18 cellular contexts compared by ENCODE assay signal in the genomic region with DNA sequence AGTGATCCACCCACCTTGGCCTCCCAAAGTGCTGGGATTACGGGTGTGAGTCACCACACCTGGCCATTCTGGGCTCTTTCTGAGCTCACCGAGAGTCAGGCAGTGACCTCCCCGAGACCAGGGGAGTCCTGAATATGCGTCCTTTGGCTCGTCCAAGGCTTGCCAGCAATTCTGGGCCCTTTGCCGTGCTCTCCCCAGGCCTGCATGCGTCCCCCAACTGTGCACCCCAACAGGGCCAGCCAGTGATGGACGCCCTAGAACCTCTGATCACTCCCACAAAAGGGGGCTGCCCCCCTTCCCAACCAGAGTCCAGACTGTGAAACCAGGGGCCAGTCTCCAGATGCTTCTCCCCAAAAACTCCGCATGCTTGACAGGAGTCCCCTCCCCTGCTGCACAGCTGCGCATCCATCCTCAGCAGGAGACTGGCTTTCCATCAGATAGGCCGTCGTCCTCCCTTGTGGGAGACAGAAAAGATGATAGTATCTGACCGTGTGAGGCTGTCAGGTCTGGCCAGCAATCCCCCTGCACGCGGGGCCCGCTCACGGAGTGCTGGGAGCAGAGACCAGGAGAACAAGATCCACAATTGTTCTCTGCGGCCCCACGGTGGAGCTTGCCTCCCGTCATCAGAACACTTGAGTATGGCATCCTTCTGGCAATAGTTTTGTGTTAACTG. TPM values are rescaled to one million over a fixed set of nuclear protein-coding genes. Genes with fewer than 3 reads are reported as not detected.
DNase-seq lines count a peak whose midpoint lies in the region; ATAC-seq and TF ChIP-seq lines count a peak whose summit lies in the region.
"Had no signal": no experiment of that assay in that cellular context is flagged by ENCODE, and none has a peak within 500 bp of the region (broad histone marks: within the 10 kb centered on the region; RNA-seq: fewer than 3 reads in every experiment).

No MANE protein-coding gene starts in this region.

- DNase-seq in BE2C (peak; percentile 19), IMR-90 (no peak), islet precursor cell (peak; percentile 53), osteoblast (ENCODE audit: insufficient read length, low spot score, missing footprints) (peak; percentile 61), SIG-M5 (lab: John Stamatoyannopoulos, UW) (no peak), hypothalamus (lab: John Stamatoyannopoulos, UW) (no peak)
- no peak for DNase-seq in activated CD8-positive, alpha-beta memory T cell treated with anti-CD3 and anti-CD28 coated beads for 24 hours
- DNase-seq: ACHN; C1 segment of cervical spinal cord; Calu3; CD4-positive, alpha-beta T cell; DMS79; EL; H9 had no signal

- in situ Hi-C loops in IMR-90 (cut with MboI; ENCODE audit: low sequenced_read_pairs), result no loop called here

- H2AK5ac ChIP-seq in IMR-90 (ENCODE audit: low read depth, low read length), result no peak overlapping the region

- H3K4me2 ChIP-seq in IMR-90 (ENCODE audit: low read depth, low read length) (no peak overlapping the region), osteoblast (ENCODE audit: insufficient read depth, low read length) (no peak overlapping the region)
- H3K4me2 ChIP-seq: GM23338 had no signal

- no peak overlapping the region for H2AK9ac ChIP-seq in IMR-90 (replicated peaks; ENCODE audit: low read depth, low read length, poor library complexity)

- no peak overlapping the region for H2BK20ac ChIP-seq in IMR-90 (ENCODE audit: low read depth, low read length)

- no peak overlapping the region for H4K91ac ChIP-seq in IMR-90 (ENCODE audit: insufficient read depth, low read depth, low read length)

- intact Hi-C loops in IMR-90 (cut with micrococcal nuclease), result no loop called here

- H3K79me1 ChIP-seq in IMR-90 (ENCODE audit: low read depth in 1 of 2, low read length in 2 of 2), result no peaks in the 10 kb centered on the region

- H3K79me2 ChIP-seq in osteoblast (ENCODE audit: insufficient read depth, low read length), result no peaks in the 10 kb centered on the region

- ATAC-seq in IMR-90 (ENCODE audit: low read depth), result no peak
- ATAC-seq: GM23338, HepG2, K562 had no signal

- no peak overlapping the region for H2BK120ac ChIP-seq in IMR-90 (ENCODE audit: low read depth, low read length)

- H3K9ac ChIP-seq in IMR-90 (ENCODE audit: low read depth, low read length), result no peak overlapping the region

- CTCF ChIA-PET in IMR-90 (lab: Yijun Ruan, JAX), result interaction anchor here (0.6 kb wide), 2 partner anchors 24 to 115 kb away, joined by 3 to 4 read pairs; no protein-coding TSS in a partner anchor

- H3K4me3 ChIP-seq in BE2C (ENCODE audit: low read depth, low read length), result no peak overlapping the region
- H3K4me3 ChIP-seq in IMR-90 (ENCODE audit: insufficient read depth, low read depth, low read length), result no peak overlapping the region
- no peak overlapping the region for H3K4me3 ChIP-seq in osteoblast (ENCODE audit: insufficient read depth, low read length)
- H3K4me3 ChIP-seq: GM23338, K562 had no signal

- POLR2A ChIA-PET in IMR-90 (lab: Charles Lee; ENCODE audit: unreplicated experiment), result no interaction called here

- H3K27ac ChIP-seq in IMR-90 (ENCODE audit: insufficient read depth, low read length), result no peak overlapping the region
- H3K27ac ChIP-seq in osteoblast (ENCODE audit: low read depth, low read length), result no peak overlapping the region

- no peak for TF ChIP-seq CTCF in BE2C (IDR thresholded peaks at IDR 0.05; ENCODE audit: low read depth, low read length)
- TF ChIP-seq CTCF in IMR-90 (conservative IDR thresholded peaks at IDR 0.05; ENCODE audit: low read depth, low read length), result no peak
- TF ChIP-seq CTCF in osteoblast (IDR thresholded peaks at IDR 0.05; ENCODE audit: extremely low read depth, low read depth, low read length), result no peak

- no peak overlapping the region for H2BK5ac ChIP-seq in IMR-90 (ENCODE audit: low read depth, low read length, poor library complexity, severe bottlenecking)

- dilution Hi-C loops in IMR-90 (cut with HindIII; ENCODE audit: low sequenced_read_pairs, unreplicated experiment), result no loop called here

- no peak overlapping the region for H3K4ac ChIP-seq in IMR-90 (ENCODE audit: low read depth, low read length)

- no peak overlapping the region for H3K56ac ChIP-seq in IMR-90 (ENCODE audit: extremely low read depth, insufficient read depth, low read length)

- H3K23ac ChIP-seq in IMR-90 (ENCODE audit: low read depth, low read length), result no peak overlapping the region

- no peak for TF ChIP-seq POLR2A in IMR-90 (IDR thresholded peaks at IDR 0.05; ENCODE audit: low read depth, low read length)

- 76% methylated on average over 6 of the region's 20 CpGs; no CpG with 5 or more reads in 1 of the 2 experiments for WGBS in IMR-90 (ENCODE audit: extremely low coverage in 2 of 2, insufficient read length in 1 of 2), 2 experiments

- no peak overlapping the region for H2BK15ac ChIP-seq in IMR-90 (ENCODE audit: low read depth, low read length)

- BruUV-seq in IMR-90 (replicated peaks; lab: Mats Ljungman, UMichigan), result no TSS peak

- no peak overlapping the region for H3K14ac ChIP-seq in IMR-90 (replicated peaks; ENCODE audit: low read depth, low read length)

- H3K9me3 ChIP-seq in BE2C, result no peaks in the 10 kb centered on the region
- H3K9me3 ChIP-seq in IMR-90 (ENCODE audit: control insufficient read depth, insufficient read depth, low read length), result no peaks in the 10 kb centered on the region
- no peaks in the 10 kb centered on the region for H3K9me3 ChIP-seq in osteoblast (ENCODE audit: low read depth, low read length)

- H3K27me3 ChIP-seq in BE2C, result no peaks in the 10 kb centered on the region
- H3K27me3 ChIP-seq in IMR-90 (ENCODE audit: control insufficient read depth, insufficient read depth, low read length), result peaks cover 56% of the 10 kb centered on the region
- peaks cover 31% of the 10 kb centered on the region for H3K27me3 ChIP-seq in osteoblast (ENCODE audit: insufficient read depth, low read length)

- H4K5ac ChIP-seq in IMR-90 (ENCODE audit: low read depth, low read length), result no peak overlapping the region

- H3K9me1 ChIP-seq in IMR-90 (ENCODE audit: insufficient read depth, low read length), result no peaks in the 10 kb centered on the region

- H4K8ac ChIP-seq in IMR-90 (ENCODE audit: low read depth in 2 of 2, low read length in 2 of 2), result no peak overlapping the region

- H4K20me1 ChIP-seq in IMR-90 (ENCODE audit: insufficient read depth, low read length) (no peaks in the 10 kb centered on the region), osteoblast (ENCODE audit: insufficient read depth, low read length) (no peaks in the 10 kb centered on the region)

- H3K18ac ChIP-seq in IMR-90 (ENCODE audit: low read depth, low read length), result no peak overlapping the region

- H3K4me1 ChIP-seq in BE2C (no peaks in the 10 kb centered on the region), IMR-90 (ENCODE audit: control insufficient read depth, insufficient read depth, low read length) (no peaks in the 10 kb centered on the region), osteoblast (ENCODE audit: insufficient read depth, low read length) (no peaks in the 10 kb centered on the region)

- H3K36me3 ChIP-seq in BE2C (no peaks in the 10 kb centered on the region), IMR-90 (ENCODE audit: control insufficient read depth, insufficient read depth, low read length) (no peaks in the 10 kb centered on the region), osteoblast (ENCODE audit: insufficient read depth, low read length) (no peaks in the 10 kb centered on the region)

- H2AFZ ChIP-seq in IMR-90 (replicated peaks; ENCODE audit: low read length, poor library complexity) (peak overlapping the region; percentile 63), osteoblast (ENCODE audit: low read length) (no peak overlapping the region)
- H2AFZ ChIP-seq: GM23338 had no signal

- TF ChIP-seq RAD21 in IMR-90 (IDR thresholded peaks at IDR 0.05; ENCODE audit: low read length), result no peak

TF ChIP-seq in IMR-90, 13 proteins besides CTCF, POLR2A, EP300 and RAD21:
- TF ChIP-seq BHLHE40 (IDR thresholded peaks at IDR 0.05; ENCODE audit: low read depth, low read length), result no peak
- TF ChIP-seq NFE2L2 (IDR thresholded peaks at IDR 0.05; ENCODE audit: low read depth, low read length), result no peak
- TF ChIP-seq MAZ (IDR thresholded peaks at IDR 0.05; ENCODE audit: borderline replicate concordance, low read depth, low read length), result no peak

RNA-seq across cellular contexts. Expression of a gene that starts 15.5 kb away (rescaled TPM):
- polyA plus RNA-seq in BE2C (2012; ENCODE audit: insufficient read depth, insufficient read length, low read depth), result not detected
- total RNA-seq in IMR-90 (2012; rRNA removed) (not detected in 2 replicates), osteoblast (not detected in 2 replicates)
- polyA plus RNA-seq in IMR-90 (2012; rRNA removed), result not detected in 2 replicates
- polyA plus RNA-seq in IMR-90 (2012; cell fraction: cytosol; rRNA removed), result not detected in 2 replicates
- not detected in 2 replicates for polyA plus RNA-seq in IMR-90 (2012; cell fraction: nucleus; rRNA removed; ENCODE audit: low replicate concordance)
- total RNA-seq: A172; Calu3; CD4-positive, alpha-beta T cell; GM23338; H9; HepG2; K562 had no signal
- polyA plus RNA-seq: HepG2, K562 had no signal

RNA-seq across cellular contexts. Expression of a gene that starts 30.7 kb away (rescaled TPM):
- not detected for polyA plus RNA-seq in BE2C (2012; ENCODE audit: insufficient read depth, insufficient read length, low read depth)
- under 0.01 TPM in 1 of 2 replicates, not detected in the other for total RNA-seq in IMR-90 (2012; rRNA removed)
- polyA plus RNA-seq in IMR-90 (2012; rRNA removed), result 0.14 TPM in 1 of 2 replicates, not detected in the other
- 0.04 TPM in 1 of 2 replicates, not detected in the other for polyA plus RNA-seq in IMR-90 (2012; cell fraction: cytosol; rRNA removed)
- 0.19 TPM in 1 of 2 replicates, not detected in the other for polyA plus RNA-seq in IMR-90 (2012; cell fraction: nucleus; rRNA removed; ENCODE audit: low replicate concordance)
- not detected in 2 replicates for total RNA-seq in osteoblast
- total RNA-seq: Calu3; CD4-positive, alpha-beta T cell; HepG2 had no signal

RNA-seq across cellular contexts. Expression of a gene that starts 40.3 kb away (rescaled TPM):
- polyA plus RNA-seq in BE2C (2012; ENCODE audit: insufficient read depth, insufficient read length, low read depth), result 30.4 TPM
- total RNA-seq in IMR-90 (2012; rRNA removed) (11.9 and 17.0 TPM in 2 replicates), osteoblast (16.2 and 18.1 TPM in 2 replicates)
- polyA plus RNA-seq in IMR-90 (2012; rRNA removed), result 32.3 and 35.1 TPM in 2 replicates
- 19.9 and 40.7 TPM in 2 replicates for polyA plus RNA-seq in IMR-90 (2012; cell fraction: cytosol; rRNA removed)
- 9.6 and 14.1 TPM in 2 replicates for polyA plus RNA-seq in IMR-90 (2012; cell fraction: nucleus; rRNA removed; ENCODE audit: low replicate concordance)

RNA-seq across cellular contexts. Expression of a gene that starts 51.8 kb away (rescaled TPM):
- polyA plus RNA-seq in BE2C (2012; ENCODE audit: insufficient read depth, insufficient read length, low read depth), result not detected
- total RNA-seq in IMR-90 (2012; rRNA removed), result not detected in 2 replicates
- polyA plus RNA-seq in IMR-90 (2012; rRNA removed), result not detected in 2 replicates
- polyA plus RNA-seq in IMR-90 (2012; cell fraction: cytosol; rRNA removed), result 0.02 TPM in 1 of 2 replicates, not detected in the other
- polyA plus RNA-seq in IMR-90 (2012; cell fraction: nucleus; rRNA removed; ENCODE audit: low replicate concordance), result not detected in 2 replicates
- total RNA-seq in osteoblast, result not detected in 2 replicates
- total RNA-seq: Calu3; CD4-positive, alpha-beta T cell; HepG2 had no signal

RNA-seq across cellular contexts. Expression of a gene that starts 56.7 kb away (rescaled TPM):
- 781 TPM for polyA plus RNA-seq in BE2C (2012; ENCODE audit: insufficient read depth, insufficient read length, low read depth)
- total RNA-seq in IMR-90 (2012; rRNA removed) (189 and 194 TPM in 2 replicates), osteoblast (82.8 and 109 TPM in 2 replicates)
- 220 and 287 TPM in 2 replicates for polyA plus RNA-seq in IMR-90 (2012; rRNA removed)
- polyA plus RNA-seq in IMR-90 (2012; cell fraction: cytosol; rRNA removed), result 306 and 488 TPM in 2 replicates
- polyA plus RNA-seq in IMR-90 (2012; cell fraction: nucleus; rRNA removed; ENCODE audit: low replicate concordance), result 94.6 and 127 TPM in 2 replicates

Comparison
In these comparisons a context has a peak if more than half of its experiments do, and no peak if none do; other contexts are left out.
1. DNase-seq: peak in BE2C (single experiment), islet precursor cell (single experiment) and osteoblast (single experiment); none in IMR-90 (single experiment), SIG-M5 (single experiment), activated CD8-positive, alpha-beta memory T cell treated with anti-CD3 and anti-CD28 coated beads for 24 hours (single experiment) and hypothalamus (0 of 51).